ENCODE assay signal across 8 cellular contexts in genomic region chr6:26170951-26171841, GRCh38.
DNase-seq lines count a peak whose midpoint lies in the region; ATAC-seq and TF ChIP-seq lines count a peak whose summit lies in the region.

No MANE protein-coding gene starts in this region.

- peak overlapping the region; percentile 71 for H3K4me3 Mint-ChIP-seq in MCF 10A (ENCODE audit: unreplicated experiment)

- H3K36me3 Mint-ChIP-seq in MCF 10A (ENCODE audit: insufficient read depth, unreplicated experiment), result peaks cover 17% of the 10 kb centered on the region

- CTCF ChIA-PET in MCF 10A (lab: Yijun Ruan, JAX), result interaction anchor here (0.6 to 0.8 kb wide), 2 partner anchors 11 to 65 kb away, joined by 3 to 4 read pairs; no protein-coding TSS in a partner anchor

- peak overlapping the region; percentile 87 for H3K27ac Mint-ChIP-seq in MCF 10A (ENCODE audit: low read depth, unreplicated experiment)

- POLR2A ChIA-PET in MCF 10A (lab: Yijun Ruan, JAX), result interaction anchor here (0.7 to 10.4 kb wide), 14 partner anchors 12 to 1667 kb away, joined by 3 to 487 read pairs (median 7); a partner anchor contains a TSS

- H3K27ac ChIP-seq in muscle layer of duodenum (ENCODE audit: low read length), result peak overlapping the region; percentile 99

- in situ Hi-C loops in GM13977 (cut with MboI; ENCODE audit: low pct_unique_long_range_greater_than_20kb, low sequenced_read_pairs, unreplicated experiment), result no loop called here

- H3K4me3 ChIP-seq in GM12875 (ENCODE audit: low read depth, low read length) (peak overlapping the region; percentile 64), muscle layer of duodenum (ENCODE audit: low read depth in 1 of 2, low read length in 2 of 2) (peak overlapping the region; percentile 71 to 85)

- intact Hi-C loops in MCF 10A (cut with micrococcal nuclease), result loop anchor here (10.0 kb wide), 1 partner anchor 364 kb away; the partner anchor contains the start of gene HMGN4

- H3K27me3 Mint-ChIP-seq in MCF 10A (ENCODE audit: insufficient read depth, unreplicated experiment), result no peaks in the 10 kb centered on the region

- no peaks in the 10 kb centered on the region for H3K9me3 ChIP-seq in muscle layer of duodenum (ENCODE audit: control insufficient read depth in 1 of 2, low read length in 2 of 2)

- H3K36me3 ChIP-seq in muscle layer of duodenum (ENCODE audit: control insufficient read depth in 1 of 2, insufficient read depth in 2 of 2, low read length in 2 of 2), result no peaks in the 10 kb centered on the region

- H3K4me1 ChIP-seq in muscle layer of duodenum (ENCODE audit: control insufficient read depth in 1 of 2, insufficient read depth in 2 of 2, low read length in 2 of 2), result peaks cover 0 to 9% of the 10 kb centered on the region in 2 donors

- BruUV-seq in MCF 10A (replicated peaks; lab: Mats Ljungman, UMichigan), result TSS peak; percentile 49

- TF ChIP-seq CTCF in GM12875 (IDR thresholded peaks at IDR 0.05; ENCODE audit: borderline replicate concordance, insufficient read depth, low read depth, low read length) (no peak), MCF 10A (IDR thresholded peaks at IDR 0.05; ENCODE audit: unreplicated experiment) (no peak), GM20000 (IDR thresholded peaks at IDR 0.05; ENCODE audit: extremely low read depth, missing control alignments) (no peak), GM13977 (IDR thresholded peaks at IDR 0.05; ENCODE audit: extremely low read depth, insufficient read depth, missing control alignments) (no peak)

- DNase-seq in MCF 10A (ENCODE audit: unreplicated experiment), result no peak
- no peak for DNase-seq in GM20000 (ENCODE audit: low spot score)
- DNase-seq in GM19238 (ENCODE audit: insufficient read length, low spot score), result no peak
- DNase-seq in GM13977 (ENCODE audit: low spot score), result no peak

- H3K9me3 Mint-ChIP-seq in MCF 10A (ENCODE audit: unreplicated experiment), result no peaks in the 10 kb centered on the region

- H3K27me3 ChIP-seq in muscle layer of duodenum (ENCODE audit: low read depth, low read length), result no peaks in the 10 kb centered on the region

- peaks cover 36% of the 10 kb centered on the region for H3K4me1 Mint-ChIP-seq in MCF 10A (ENCODE audit: insufficient read depth, unreplicated experiment)

- ATAC-seq in HG03439 (IDR thresholded peaks at IDR 0.05; ENCODE audit: unreplicated experiment), result peak; percentile 7
- no peak for ATAC-seq in activated CD4-positive, CD25-positive, alpha-beta regulatory T cell treated with anti-CD3 and anti-CD28 coated beads, Interleukin-2, amount 50 U/mL, for 24 hours
